Comparison of ENCODE assay signal across 9 cellular contexts in genomic region chr2:3805120-3805519, GRCh38.
DNase-seq lines count a peak whose midpoint lies in the region; ATAC-seq and TF ChIP-seq lines count a peak whose summit lies in the region.
"Had no signal": no experiment of that assay in that cellular context is flagged by ENCODE, and none has a peak within 500 bp of the region (broad histone marks: within the 10 kb centered on the region; RNA-seq: fewer than 3 reads in every experiment).

No MANE protein-coding gene starts in this region.

- H3K27me3 Mint-ChIP-seq in neural crest cell (ENCODE audit: low read depth) = no peaks in the 10 kb centered on the region

- H3K9me3 Mint-ChIP-seq in neural crest cell = no peaks in the 10 kb centered on the region

- H3K27ac Mint-ChIP-seq in neural crest cell (ENCODE audit: unreplicated experiment) = no peak overlapping the region

- DNase-seq in DMS53 (lab: John Stamatoyannopoulos, UW) = peak; percentile 56
- DNase-seq in DMS53 treated with DMSO at 0.1 percent for 48 hours (lab: John Stamatoyannopoulos, UW; ENCODE audit: unreplicated experiment) = no peak
- peak; percentile 22 for DNase-seq in LoVo (ENCODE audit: low spot score)
- DNase-seq in cardiac fibroblast (ENCODE audit: low read depth in 2 of 2) = no peak
- peak; percentile 49 for DNase-seq in neural crest cell (ENCODE audit: low read depth, low spot score)
- no peak for DNase-seq in dedifferentiated amniotic fluid mesenchymal stem cell (ENCODE audit: extremely low spot score)
- DNase-seq: effector CD4-positive, alpha-beta T cell had no signal

- H3K4me3 Mint-ChIP-seq in neural crest cell = no peak overlapping the region

- ATAC-seq in GM21447 (IDR thresholded peaks at IDR 0.05; ENCODE audit: unreplicated experiment) (no peak), HG02588 (IDR thresholded peaks at IDR 0.05; ENCODE audit: unreplicated experiment) (no peak)

- peaks cover 6% of the 10 kb centered on the region for H3K4me1 Mint-ChIP-seq in neural crest cell

- H3K36me3 Mint-ChIP-seq in neural crest cell (ENCODE audit: low read depth) = peaks cover 3% of the 10 kb centered on the region

- no peak overlapping the region for H3K4me3 ChIP-seq in cardiac fibroblast (replicated peaks in 1 of 2; ENCODE audit: low read depth in 2 of 2, low read length in 2 of 2)

- TF ChIP-seq CTCF in cardiac fibroblast (IDR thresholded peaks at IDR 0.05; ENCODE audit: low read depth, low read length) (peak; percentile 9), neural crest cell (conservative IDR thresholded peaks at IDR 0.05) (peak; percentile 66)

Comparison
In these comparisons a context has a peak if more than half of its experiments do, and no peak if none do; other contexts are left out.
1. DNase-seq: peak in DMS53 (single experiment), LoVo (single experiment) and neural crest cell (single experiment); none in DMS53 treated with DMSO at 0.1 percent for 48 hours (single experiment), cardiac fibroblast (0 of 2) and dedifferentiated amniotic fluid mesenchymal stem cell (single experiment).